In genomic region chr12:131400668-131401294, GRCh38 we compare ENCODE assay signal across 2 cellular contexts.
TF ChIP-seq lines count a peak whose summit lies in the region.

No MANE protein-coding gene starts in this region.

TF ChIP-seq in SK-N-SH, 30 proteins besides CTCF, POLR2A, EP300 and RAD21:
- TF ChIP-seq GATA2 (CRISPR knock-in tag; IDR thresholded peaks at IDR 0.05): 0 out of 2 replicates have a peak, but pooled peaks have one; percentile 11

TF ChIP-seq in K562, 482 proteins besides CTCF, POLR2A, EP300 and RAD21:
- TF ChIP-seq MEIS2 (IDR thresholded peaks at IDR 0.05; ENCODE audit: partially characterized antibody): peak; percentile 25
- TF ChIP-seq PKNOX1 (IDR thresholded peaks at IDR 0.05): peak; percentile 26; the same call in 1 of the 2 replicates
- TF ChIP-seq NFIC (IDR thresholded peaks at IDR 0.05): peak; percentile 96
- peak; percentile 52 for TF ChIP-seq NFIX (CRISPR knock-in tag; IDR thresholded peaks at IDR 0.05; ENCODE audit: low read depth)
